ENCODE assay signal across 10 cellular contexts in genomic region chr11:6633422-6634408, GRCh38.
"Had no signal": no experiment of that assay in that cellular context is flagged by ENCODE, and none has a peak within 500 bp of the region (broad histone marks: within the 10 kb centered on the region; RNA-seq: fewer than 3 reads in every experiment).

No MANE protein-coding gene starts in this region.

- DNase-seq: activated naive CD4-positive, alpha-beta T cell treated with anti-CD3 and anti-CD28 coated beads for 36 hours; hypothalamus; kidney glomerular epithelial cell; stimulated activated CD4-positive, alpha-beta T cell treated with anti-CD3 and anti-CD28 coated beads, Interleukin-12 subunit alpha, Interleukin-12 subunit beta, amount 100 ng/mL, for 4 hours; stimulated activated CD4-positive, alpha-beta T cell treated with anti-CD3 and anti-CD28 coated beads, Interleukin-2, amount 100 ng/mL, for 24 hours had no signal

- H3K27ac ChIP-seq: ascending aorta, ovary had no signal

- H3K4me3 ChIP-seq: ascending aorta, ovary, tibial nerve had no signal

- ATAC-seq: esophagus mucosa; stimulated activated memory B cell treated with anti-CD40 and anti-IgM and Interleukin-4, amounts not matched to agents 10 μg/mL and 1 μg/mL and 100 μg/mL, for 72 hours had no signal

- H3K36me3 ChIP-seq: ovary had no signal

- H3K9me3 ChIP-seq: ascending aorta, ovary, tibial nerve had no signal

- H3K27me3 ChIP-seq: ascending aorta, ovary had no signal
